In genomic region chr21:16071082-16071481, GRCh38 we compare ENCODE assay signal across 11 cellular contexts.
DNase-seq lines count a peak whose midpoint lies in the region; ATAC-seq and TF ChIP-seq lines count a peak whose summit lies in the region.
"Had no signal": no experiment of that assay in that cellular context is flagged by ENCODE, and none has a peak within 500 bp of the region (broad histone marks: within the 10 kb centered on the region; RNA-seq: fewer than 3 reads in every experiment).

No MANE protein-coding gene starts in this region.

- H4K20me1 ChIP-seq in PC-9 (ENCODE audit: insufficient read depth), result no peaks in the 10 kb centered on the region

- peak overlapping the region in 2 of 3 donors; percentile 25 to 36 for H3K9ac ChIP-seq in skeletal muscle tissue (ENCODE audit: low read depth in 1 of 3, low read length in 3 of 3)

- H3K9me3 ChIP-seq in skeletal muscle tissue (ENCODE audit: control insufficient read depth in 3 of 3, low read length in 3 of 3) (no peaks in the 10 kb centered on the region), PC-9 (ENCODE audit: insufficient read depth, low read depth) (no peaks in the 10 kb centered on the region)

- H2AFZ ChIP-seq in PC-9, result no peak overlapping the region

- TF ChIP-seq CTCF in PC-9 (conservative IDR thresholded peaks at IDR 0.05), result no peak

- intact Hi-C loops in PC-9 (cut with micrococcal nuclease; ENCODE audit: unreplicated experiment), result no loop called here

- no peaks in the 10 kb centered on the region for H3F3A ChIP-seq in PC-9 (ENCODE audit: insufficient read depth, low read depth)

- no peaks in the 10 kb centered on the region for H3K79me2 ChIP-seq in PC-9 (ENCODE audit: low read depth)

- POLR2A ChIA-PET in PC-9 (lab: Charles Lee; ENCODE audit: unreplicated experiment), result no interaction called here

- BruUV-seq in PC-9 (replicated peaks; lab: Mats Ljungman, UMichigan), result no TSS peak

- no peak overlapping the region for H3K4me2 ChIP-seq in PC-9

- H3K27me3 ChIP-seq in skeletal muscle tissue (ENCODE audit: control insufficient read depth in 3 of 3, insufficient read depth in 3 of 3, low read length in 3 of 3) (no peaks in the 10 kb centered on the region), PC-9 (ENCODE audit: insufficient read depth, low read depth) (no peaks in the 10 kb centered on the region)

- H3K36me3 ChIP-seq in skeletal muscle tissue (ENCODE audit: control insufficient read depth in 3 of 3, insufficient read depth in 3 of 3, low read length in 3 of 3) (no peaks in the 10 kb centered on the region), PC-9 (ENCODE audit: low read depth) (no peaks in the 10 kb centered on the region)
- H3K36me3 ChIP-seq: WERI-Rb-1 had no signal

- H3K9me2 ChIP-seq in PC-9 (ENCODE audit: insufficient read depth), result no peaks in the 10 kb centered on the region

- H3K4me3 ChIP-seq in skeletal muscle tissue (ENCODE audit: low read length in 3 of 3) (peak overlapping the region; percentile 41 to 75 (median 55)), PC-9 (no peak overlapping the region)

- peak; percentile 30 for DNase-seq in ELR (ENCODE audit: low read depth)
- DNase-seq in inferior parietal cortex (ENCODE audit: extremely low spot score), result peak; percentile 87
- DNase-seq in dermis blood vessel endothelial cell, result no peak
- DNase-seq in PC-9, result no peak
- no peak for DNase-seq in ureter (ENCODE audit: low spot score)
- no peak for DNase-seq in activated gamma-delta T cell treated with Interleukin-2 at 50 U/mL for 16 hours
- DNase-seq: left ventricle myocardium superior, NCI-H510A treated with DMSO at 0.1 percent for 48 hours, WERI-Rb-1 had no signal

- no peaks in the 10 kb centered on the region for H3K4me1 ChIP-seq in skeletal muscle tissue (ENCODE audit: control insufficient read depth in 3 of 3, insufficient read depth in 3 of 3, low read length in 3 of 3)
- no peaks in the 10 kb centered on the region for H3K4me1 ChIP-seq in PC-9 (replicated peaks; ENCODE audit: insufficient read depth)

- CTCF ChIA-PET in PC-9 (lab: Charles Lee), result no interaction called here

- ATAC-seq in SK-N-SH treated with all-trans-retinoic acid at 6 μM for 48 hours, result peak; percentile 82
- ATAC-seq: left ventricle myocardium superior had no signal

- H3K27ac ChIP-seq in skeletal muscle tissue (ENCODE audit: low read depth, low read length), result no peak overlapping the region
- no peak overlapping the region for H3K27ac ChIP-seq in PC-9
- H3K27ac ChIP-seq: WERI-Rb-1 had no signal

TF ChIP-seq in SK-N-SH treated with all-trans-retinoic acid at 6 μM for 48 hours, 23 proteins besides CTCF, POLR2A, EP300 and RAD21:
- no peak for TF ChIP-seq GLIS3 (CRISPR knock-in tag; IDR thresholded peaks at IDR 0.05)
- TF ChIP-seq ZNF70 (CRISPR knock-in tag; IDR thresholded peaks at IDR 0.05), result no peak
- no peak for TF ChIP-seq CSDC2 (CRISPR knock-in tag; IDR thresholded peaks at IDR 0.05)
- no peak for TF ChIP-seq RARB (CRISPR knock-in tag; IDR thresholded peaks at IDR 0.05)
TF ChIP-seq in SK-N-SH treated with all-trans-retinoic acid at 6 μM for 48 hours: peak in this region for 0.

Comparison
In these comparisons a context has a peak if more than half of its experiments do, and no peak if none do; other contexts are left out.
1. DNase-seq: peak in ELR (single experiment) and inferior parietal cortex (single experiment); none in dermis blood vessel endothelial cell (single experiment), PC-9 (0 of 2), ureter (single experiment) and activated gamma-delta T cell treated with Interleukin-2 at 50 U/mL for 16 hours (single experiment).